1 cellular context compared by ENCODE assay signal in the genomic region with DNA sequence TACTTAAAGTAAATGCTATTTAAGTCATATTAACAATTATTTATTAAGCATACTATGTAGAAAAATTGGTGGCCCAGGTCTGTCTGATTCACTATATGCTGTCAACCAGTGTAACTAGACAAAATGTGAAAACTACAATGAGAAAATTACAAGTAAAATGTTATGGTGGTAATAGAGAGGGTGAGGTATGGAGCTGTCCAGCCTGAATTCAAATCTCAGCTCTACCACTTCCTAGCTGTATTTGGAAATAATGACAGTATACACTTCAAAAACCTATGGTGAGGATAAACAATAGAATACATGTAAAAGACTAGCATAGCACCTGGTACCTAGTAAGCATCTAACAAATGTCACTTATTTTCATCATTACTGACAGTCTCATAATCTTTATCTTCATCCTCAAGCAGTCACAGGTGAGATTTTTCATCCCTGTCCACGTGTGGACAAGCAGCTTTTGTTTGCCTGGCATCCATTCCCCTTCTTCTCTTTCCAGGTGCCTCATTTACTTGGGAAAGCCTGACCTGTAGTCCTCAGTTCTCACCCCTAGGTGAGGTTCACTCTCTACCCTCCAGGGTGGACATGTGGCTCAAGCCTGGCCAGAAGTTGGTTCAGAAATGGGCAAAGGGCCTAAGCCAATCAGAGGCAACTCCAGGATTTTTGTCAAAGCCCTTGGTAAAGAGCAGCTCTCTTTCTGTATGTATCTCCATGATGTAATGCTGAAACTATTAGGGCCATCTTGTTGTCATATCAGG.
TF ChIP-seq lines count a peak whose summit lies in the region.

No MANE protein-coding gene starts in this region.

TF ChIP-seq in HEK293, 187 proteins besides CTCF, POLR2A, EP300 and RAD21 (continued from another document):
- TF ChIP-seq, protein P1, sequence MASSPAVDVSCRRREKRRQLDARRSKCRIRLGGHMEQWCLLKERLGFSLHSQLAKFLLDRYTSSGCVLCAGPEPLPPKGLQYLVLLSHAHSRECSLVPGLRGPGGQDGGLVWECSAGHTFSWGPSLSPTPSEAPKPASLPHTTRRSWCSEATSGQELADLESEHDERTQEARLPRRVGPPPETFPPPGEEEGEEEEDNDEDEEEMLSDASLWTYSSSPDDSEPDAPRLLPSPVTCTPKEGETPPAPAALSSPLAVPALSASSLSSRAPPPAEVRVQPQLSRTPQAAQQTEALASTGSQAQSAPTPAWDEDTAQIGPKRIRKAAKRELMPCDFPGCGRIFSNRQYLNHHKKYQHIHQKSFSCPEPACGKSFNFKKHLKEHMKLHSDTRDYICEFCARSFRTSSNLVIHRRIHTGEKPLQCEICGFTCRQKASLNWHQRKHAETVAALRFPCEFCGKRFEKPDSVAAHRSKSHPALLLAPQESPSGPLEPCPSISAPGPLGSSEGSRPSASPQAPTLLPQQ (tag by site-specific recombination; IDR thresholded peaks at IDR 0.05): no peak
- no peak for TF ChIP-seq ZNF837 (tag by site-specific recombination; IDR thresholded peaks at IDR 0.05)
- TF ChIP-seq, protein P2, sequence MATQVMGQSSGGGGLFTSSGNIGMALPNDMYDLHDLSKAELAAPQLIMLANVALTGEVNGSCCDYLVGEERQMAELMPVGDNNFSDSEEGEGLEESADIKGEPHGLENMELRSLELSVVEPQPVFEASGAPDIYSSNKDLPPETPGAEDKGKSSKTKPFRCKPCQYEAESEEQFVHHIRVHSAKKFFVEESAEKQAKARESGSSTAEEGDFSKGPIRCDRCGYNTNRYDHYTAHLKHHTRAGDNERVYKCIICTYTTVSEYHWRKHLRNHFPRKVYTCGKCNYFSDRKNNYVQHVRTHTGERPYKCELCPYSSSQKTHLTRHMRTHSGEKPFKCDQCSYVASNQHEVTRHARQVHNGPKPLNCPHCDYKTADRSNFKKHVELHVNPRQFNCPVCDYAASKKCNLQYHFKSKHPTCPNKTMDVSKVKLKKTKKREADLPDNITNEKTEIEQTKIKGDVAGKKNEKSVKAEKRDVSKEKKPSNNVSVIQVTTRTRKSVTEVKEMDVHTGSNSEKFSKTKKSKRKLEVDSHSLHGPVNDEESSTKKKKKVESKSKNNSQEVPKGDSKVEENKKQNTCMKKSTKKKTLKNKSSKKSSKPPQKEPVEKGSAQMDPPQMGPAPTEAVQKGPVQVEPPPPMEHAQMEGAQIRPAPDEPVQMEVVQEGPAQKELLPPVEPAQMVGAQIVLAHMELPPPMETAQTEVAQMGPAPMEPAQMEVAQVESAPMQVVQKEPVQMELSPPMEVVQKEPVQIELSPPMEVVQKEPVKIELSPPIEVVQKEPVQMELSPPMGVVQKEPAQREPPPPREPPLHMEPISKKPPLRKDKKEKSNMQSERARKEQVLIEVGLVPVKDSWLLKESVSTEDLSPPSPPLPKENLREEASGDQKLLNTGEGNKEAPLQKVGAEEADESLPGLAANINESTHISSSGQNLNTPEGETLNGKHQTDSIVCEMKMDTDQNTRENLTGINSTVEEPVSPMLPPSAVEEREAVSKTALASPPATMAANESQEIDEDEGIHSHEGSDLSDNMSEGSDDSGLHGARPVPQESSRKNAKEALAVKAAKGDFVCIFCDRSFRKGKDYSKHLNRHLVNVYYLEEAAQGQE (tag by site-specific recombination; IDR thresholded peaks at IDR 0.05): peak; percentile 92
- TF ChIP-seq ZNF132 (tag by site-specific recombination; IDR thresholded peaks at IDR 0.05; ENCODE audit: borderline replicate concordance): no peak
- TF ChIP-seq YY1 (tag by site-specific recombination; IDR thresholded peaks at IDR 0.05): no peak
- no peak for TF ChIP-seq HOXD13 (CRISPR knock-in tag; IDR thresholded peaks at IDR 0.05; ENCODE audit: borderline replicate concordance)
- TF ChIP-seq, protein P3, sequence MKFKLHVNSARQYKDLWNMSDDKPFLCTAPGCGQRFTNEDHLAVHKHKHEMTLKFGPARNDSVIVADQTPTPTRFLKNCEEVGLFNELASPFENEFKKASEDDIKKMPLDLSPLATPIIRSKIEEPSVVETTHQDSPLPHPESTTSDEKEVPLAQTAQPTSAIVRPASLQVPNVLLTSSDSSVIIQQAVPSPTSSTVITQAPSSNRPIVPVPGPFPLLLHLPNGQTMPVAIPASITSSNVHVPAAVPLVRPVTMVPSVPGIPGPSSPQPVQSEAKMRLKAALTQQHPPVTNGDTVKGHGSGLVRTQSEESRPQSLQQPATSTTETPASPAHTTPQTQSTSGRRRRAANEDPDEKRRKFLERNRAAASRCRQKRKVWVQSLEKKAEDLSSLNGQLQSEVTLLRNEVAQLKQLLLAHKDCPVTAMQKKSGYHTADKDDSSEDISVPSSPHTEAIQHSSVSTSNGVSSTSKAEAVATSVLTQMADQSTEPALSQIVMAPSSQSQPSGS (tag by site-specific recombination; IDR thresholded peaks at IDR 0.05; ENCODE audit: low read depth): peak; percentile 45; the same call in 1 of the 2 replicates
- TF ChIP-seq, protein P4, sequence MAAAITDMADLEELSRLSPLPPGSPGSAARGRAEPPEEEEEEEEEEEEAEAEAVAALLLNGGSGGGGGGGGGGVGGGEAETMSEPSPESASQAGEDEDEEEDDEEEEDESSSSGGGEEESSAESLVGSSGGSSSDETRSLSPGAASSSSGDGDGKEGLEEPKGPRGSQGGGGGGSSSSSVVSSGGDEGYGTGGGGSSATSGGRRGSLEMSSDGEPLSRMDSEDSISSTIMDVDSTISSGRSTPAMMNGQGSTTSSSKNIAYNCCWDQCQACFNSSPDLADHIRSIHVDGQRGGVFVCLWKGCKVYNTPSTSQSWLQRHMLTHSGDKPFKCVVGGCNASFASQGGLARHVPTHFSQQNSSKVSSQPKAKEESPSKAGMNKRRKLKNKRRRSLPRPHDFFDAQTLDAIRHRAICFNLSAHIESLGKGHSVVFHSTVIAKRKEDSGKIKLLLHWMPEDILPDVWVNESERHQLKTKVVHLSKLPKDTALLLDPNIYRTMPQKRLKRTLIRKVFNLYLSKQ (tag by site-specific recombination; IDR thresholded peaks at IDR 0.05; ENCODE audit: borderline replicate concordance): no peak
- TF ChIP-seq ZNF184 (tag by site-specific recombination; IDR thresholded peaks at IDR 0.05): no peak
